Comparison of ENCODE assay signal across 8 cellular contexts in genomic region chr2:121648611-121649401, GRCh38. TPM values are rescaled to one million over a fixed set of nuclear protein-coding genes. Genes with fewer than 3 reads are reported as not detected.
DNase-seq lines count a peak whose midpoint lies in the region; ATAC-seq and TF ChIP-seq lines count a peak whose summit lies in the region.

No MANE protein-coding gene starts in this region.

- H3K9me3 ChIP-seq in neural cell (ENCODE audit: low read length) (no peaks in the 10 kb centered on the region), subcutaneous abdominal adipose tissue (ENCODE audit: control insufficient read depth in 5 of 5, low read length in 5 of 5) (no peaks in the 10 kb centered on the region)

- H3K27me3 ChIP-seq in neural cell (ENCODE audit: insufficient read depth, low read depth, low read length) (no peaks in the 10 kb centered on the region), subcutaneous abdominal adipose tissue (ENCODE audit: control insufficient read depth in 5 of 5, insufficient read depth in 4 of 5, low read length in 5 of 5) (no peaks in the 10 kb centered on the region)

- H3F3A ChIP-seq in neural cell (ENCODE audit: insufficient read depth, low read length, poor library complexity, severe bottlenecking), result peaks cover 2% of the 10 kb centered on the region

- intact Hi-C loops in activated T-helper 2 cell treated with anti-CD3 and anti-CD28 coated beads, Interferon-gamma antibody, Interleukin-2, Interleukin-4, amounts not matched to agents 10 μg/mL and 5 μg/mL and 100 μg/mL, durations not matched to agents 14 hours and 24 hours and 36 hours (cut with micrococcal nuclease), result loop anchor here (1.0 to 5.0 kb wide), 6 partner anchors 50 to 118 kb away; partner anchors contain the start of genes NIFK and TSN

- ATAC-seq in GM18870 (IDR thresholded peaks at IDR 0.05; ENCODE audit: unreplicated experiment) (peak; percentile 30), HG03175 (IDR thresholded peaks at IDR 0.05; ENCODE audit: unreplicated experiment) (peak; percentile 31)

- DNase-seq in AG08396 (ENCODE audit: low spot score), result peak; percentile 45
- DNase-seq in activated T-helper 2 cell treated with anti-CD3 and anti-CD28 coated beads, Interferon-gamma antibody, Interleukin-2, Interleukin-4, amounts not matched to agents 10 μg/mL and 5 μg/mL and 100 μg/mL, durations not matched to agents 14 hours and 24 hours and 36 hours (ENCODE audit: low spot score), result peak; percentile 49
- DNase-seq in fibroblast of the aortic adventitia (ENCODE audit: low read depth), result peak; percentile 66

- H3K4me3 ChIP-seq in fibroblast of the aortic adventitia (ENCODE audit: low read depth, low read length) (peak overlapping the region; percentile 90), neural cell (ENCODE audit: low read length) (peak overlapping the region; percentile 89), subcutaneous abdominal adipose tissue (ENCODE audit: low read depth in 1 of 5, low read length in 5 of 5) (peak overlapping the region; percentile 77 to 96 (median 92))

- no peaks in the 10 kb centered on the region for H3K36me3 ChIP-seq in neural cell (ENCODE audit: insufficient read depth, low read length)
- H3K36me3 ChIP-seq in subcutaneous abdominal adipose tissue (ENCODE audit: control insufficient read depth in 5 of 5, insufficient read depth in 5 of 5, low read length in 5 of 5), result peaks cover 0 to 4% (median 0%) of the 10 kb centered on the region in 5 donors

- H3K27ac ChIP-seq in neural cell (ENCODE audit: low read length), result peak overlapping the region; percentile 93
- H3K27ac ChIP-seq in subcutaneous abdominal adipose tissue (ENCODE audit: low read depth, low read length), result peak overlapping the region; percentile 94

- H3K36me3 Mint-ChIP-seq in activated T-helper 2 cell treated with anti-CD3 and anti-CD28 coated beads, Interferon-gamma antibody, Interleukin-2, Interleukin-4, amounts not matched to agents 10 μg/mL and 5 μg/mL and 100 μg/mL, durations not matched to agents 14 hours and 24 hours and 36 hours (ENCODE audit: low read depth), result peaks cover 47% of the 10 kb centered on the region

- no peaks in the 10 kb centered on the region for H4K20me1 ChIP-seq in neural cell (ENCODE audit: insufficient read depth)

- H3K9me2 ChIP-seq in neural cell (ENCODE audit: insufficient read depth, low read length), result no peaks in the 10 kb centered on the region

- peaks cover 0 to 44% (median 31%) of the 10 kb centered on the region in 5 donors for H3K4me1 ChIP-seq in subcutaneous abdominal adipose tissue (ENCODE audit: control insufficient read depth in 5 of 5, insufficient read depth in 5 of 5, low read length in 5 of 5)

- peak overlapping the region; percentile 98 for H3K4me3 Mint-ChIP-seq in activated T-helper 2 cell treated with anti-CD3 and anti-CD28 coated beads, Interferon-gamma antibody, Interleukin-2, Interleukin-4, amounts not matched to agents 10 μg/mL and 5 μg/mL and 100 μg/mL, durations not matched to agents 14 hours and 24 hours and 36 hours (ENCODE audit: low read depth)

- H3K79me2 ChIP-seq in neural cell (replicated peaks; ENCODE audit: insufficient read depth, low read length), result peaks cover 61% of the 10 kb centered on the region

- TF ChIP-seq CTCF in fibroblast of the aortic adventitia (IDR thresholded peaks at IDR 0.05; ENCODE audit: insufficient read depth, low read length) (no peak), neural cell (IDR thresholded peaks at IDR 0.05; ENCODE audit: poor library complexity, severe bottlenecking) (no peak)

- H3K4me2 ChIP-seq in neural cell (ENCODE audit: low read length), result peak overlapping the region; percentile 88

- H3K27me3 Mint-ChIP-seq in activated T-helper 2 cell treated with anti-CD3 and anti-CD28 coated beads, Interferon-gamma antibody, Interleukin-2, Interleukin-4, amounts not matched to agents 10 μg/mL and 5 μg/mL and 100 μg/mL, durations not matched to agents 14 hours and 24 hours and 36 hours (ENCODE audit: low read depth), result no peaks in the 10 kb centered on the region

- peak overlapping the region; percentile 98 for H3K27ac Mint-ChIP-seq in activated T-helper 2 cell treated with anti-CD3 and anti-CD28 coated beads, Interferon-gamma antibody, Interleukin-2, Interleukin-4, amounts not matched to agents 10 μg/mL and 5 μg/mL and 100 μg/mL, durations not matched to agents 14 hours and 24 hours and 36 hours

- H3K9me3 Mint-ChIP-seq in activated T-helper 2 cell treated with anti-CD3 and anti-CD28 coated beads, Interferon-gamma antibody, Interleukin-2, Interleukin-4, amounts not matched to agents 10 μg/mL and 5 μg/mL and 100 μg/mL, durations not matched to agents 14 hours and 24 hours and 36 hours, result no peaks in the 10 kb centered on the region

- peak overlapping the region; percentile 85 for H2AFZ ChIP-seq in neural cell (ENCODE audit: low read depth, low read length)

- no peak for TF ChIP-seq EP300 in neural cell (conservative IDR thresholded peaks at IDR 0.05; ENCODE audit: poor library complexity, severe bottlenecking)

- peak overlapping the region; percentile 93 for H3K9ac ChIP-seq in neural cell (ENCODE audit: low read length)
- peak overlapping the region; percentile 73 to 99 (median 94) for H3K9ac ChIP-seq in subcutaneous abdominal adipose tissue (ENCODE audit: low read length in 5 of 5)

- H3K4me1 Mint-ChIP-seq in activated T-helper 2 cell treated with anti-CD3 and anti-CD28 coated beads, Interferon-gamma antibody, Interleukin-2, Interleukin-4, amounts not matched to agents 10 μg/mL and 5 μg/mL and 100 μg/mL, durations not matched to agents 14 hours and 24 hours and 36 hours (ENCODE audit: low read depth), result peaks cover 44% of the 10 kb centered on the region

- peak; percentile 41 for TF ChIP-seq RAD21 in neural cell (conservative IDR thresholded peaks at IDR 0.05)

TF ChIP-seq in PFSK-1, 5 proteins besides CTCF, POLR2A, EP300 and RAD21:
- TF ChIP-seq, protein P1, sequence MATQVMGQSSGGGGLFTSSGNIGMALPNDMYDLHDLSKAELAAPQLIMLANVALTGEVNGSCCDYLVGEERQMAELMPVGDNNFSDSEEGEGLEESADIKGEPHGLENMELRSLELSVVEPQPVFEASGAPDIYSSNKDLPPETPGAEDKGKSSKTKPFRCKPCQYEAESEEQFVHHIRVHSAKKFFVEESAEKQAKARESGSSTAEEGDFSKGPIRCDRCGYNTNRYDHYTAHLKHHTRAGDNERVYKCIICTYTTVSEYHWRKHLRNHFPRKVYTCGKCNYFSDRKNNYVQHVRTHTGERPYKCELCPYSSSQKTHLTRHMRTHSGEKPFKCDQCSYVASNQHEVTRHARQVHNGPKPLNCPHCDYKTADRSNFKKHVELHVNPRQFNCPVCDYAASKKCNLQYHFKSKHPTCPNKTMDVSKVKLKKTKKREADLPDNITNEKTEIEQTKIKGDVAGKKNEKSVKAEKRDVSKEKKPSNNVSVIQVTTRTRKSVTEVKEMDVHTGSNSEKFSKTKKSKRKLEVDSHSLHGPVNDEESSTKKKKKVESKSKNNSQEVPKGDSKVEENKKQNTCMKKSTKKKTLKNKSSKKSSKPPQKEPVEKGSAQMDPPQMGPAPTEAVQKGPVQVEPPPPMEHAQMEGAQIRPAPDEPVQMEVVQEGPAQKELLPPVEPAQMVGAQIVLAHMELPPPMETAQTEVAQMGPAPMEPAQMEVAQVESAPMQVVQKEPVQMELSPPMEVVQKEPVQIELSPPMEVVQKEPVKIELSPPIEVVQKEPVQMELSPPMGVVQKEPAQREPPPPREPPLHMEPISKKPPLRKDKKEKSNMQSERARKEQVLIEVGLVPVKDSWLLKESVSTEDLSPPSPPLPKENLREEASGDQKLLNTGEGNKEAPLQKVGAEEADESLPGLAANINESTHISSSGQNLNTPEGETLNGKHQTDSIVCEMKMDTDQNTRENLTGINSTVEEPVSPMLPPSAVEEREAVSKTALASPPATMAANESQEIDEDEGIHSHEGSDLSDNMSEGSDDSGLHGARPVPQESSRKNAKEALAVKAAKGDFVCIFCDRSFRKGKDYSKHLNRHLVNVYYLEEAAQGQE (IDR thresholded peaks at IDR 0.05; ENCODE audit: insufficient read depth in 1 of 2, low read depth in 2 of 2, low read length in 2 of 2), result no peak
- TF ChIP-seq SIN3A (IDR thresholded peaks at IDR 0.05; ENCODE audit: borderline replicate concordance, insufficient read depth, low read length), result peak; percentile 66; the same call in 1 of the 2 replicates

TF ChIP-seq in neural cell, 6 proteins besides CTCF, POLR2A, EP300 and RAD21 (continues in another document):
- peak; percentile 55 for TF ChIP-seq MXI1 (conservative IDR thresholded peaks at IDR 0.05; ENCODE audit: poor library complexity, severe bottlenecking)
- peak; percentile 53 for TF ChIP-seq TAF1 (IDR thresholded peaks at IDR 0.05; ENCODE audit: low read depth)
- TF ChIP-seq EZH2 (IDR thresholded peaks at IDR 0.05; ENCODE audit: borderline replicate concordance, insufficient read depth, low read length, poor library complexity, severe bottlenecking), result no peak
- peak; percentile 20 for TF ChIP-seq POLR2AphosphoS5 (IDR thresholded peaks at IDR 0.05)

RNA-seq across cellular contexts. Expression of gene CLASP1, which starts 0.5 kb away (rescaled TPM):
- polyA plus RNA-seq in PFSK-1 (2012; ENCODE audit: insufficient read length, low read depth), result 14.6 TPM
- total RNA-seq in activated T-helper 2 cell treated with anti-CD3 and anti-CD28 coated beads, Interferon-gamma antibody, Interleukin-2, Interleukin-4, amounts not matched to agents 10 μg/mL and 5 μg/mL and 100 μg/mL, durations not matched to agents 14 hours and 24 hours and 36 hours, result 66.4 and 71.7 TPM in 2 replicates
- 45.6 and 49.8 TPM in 2 replicates for total RNA-seq in fibroblast of the aortic adventitia (ENCODE audit: low replicate concordance)
- 41.3 and 48.8 TPM in 2 replicates for polyA plus RNA-seq in neural cell
- polyA minus RNA-seq in neural cell, result 193 and 253 TPM in 2 replicates

Comparison
In these comparisons a context has a peak if more than half of its experiments do, and no peak if none do; other contexts are left out.
1. Peak in every context shown above with its lines: DNase-seq, ATAC-seq, H3K4me3 ChIP-seq and H3K27ac ChIP-seq.